In the genomic region with DNA sequence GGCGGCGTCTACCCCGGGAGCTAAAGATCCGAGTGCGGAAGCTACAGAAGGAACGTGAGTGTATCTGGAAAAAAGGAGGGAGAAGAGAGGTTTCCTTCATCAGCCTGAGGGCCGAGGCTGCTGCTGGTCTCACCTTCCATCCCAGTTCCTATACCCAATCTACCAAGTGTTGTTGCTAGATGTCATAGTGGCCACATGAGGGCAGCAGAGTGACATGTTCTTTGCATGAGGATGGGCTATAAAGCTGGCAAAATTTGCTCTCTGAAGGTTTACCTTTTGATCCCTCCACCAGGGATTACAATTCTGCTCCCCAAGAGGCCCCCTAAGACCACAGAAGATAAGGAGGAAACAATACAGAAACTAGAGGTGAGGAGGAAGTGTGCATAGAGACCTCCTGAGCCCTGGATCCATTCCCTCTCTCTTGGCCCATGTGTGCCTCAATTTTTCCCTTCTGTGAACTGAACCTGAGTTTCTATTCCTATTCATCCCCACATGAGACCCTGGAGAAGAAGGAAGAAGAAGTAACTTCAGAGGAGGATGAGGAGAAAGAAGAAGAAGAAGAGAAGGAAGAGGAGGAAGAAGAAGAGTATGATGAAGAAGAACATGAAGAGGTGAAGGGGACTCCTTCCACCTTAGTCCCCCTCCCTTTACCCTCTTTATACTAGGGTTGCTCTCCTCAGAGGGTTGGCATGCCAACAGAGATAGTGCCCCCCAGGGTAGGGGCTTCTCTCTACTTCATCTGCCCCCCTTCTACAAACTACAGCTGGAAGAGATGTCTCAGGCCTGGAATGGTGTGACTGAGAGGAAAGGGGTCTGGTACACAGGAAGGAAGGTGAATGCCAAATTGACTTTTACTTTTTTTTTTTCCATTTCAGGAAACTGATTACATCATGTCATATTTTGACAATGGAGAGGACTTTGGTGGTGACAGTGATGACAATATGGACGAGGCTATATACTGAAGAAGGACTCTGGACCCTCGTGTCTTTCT, we compare ENCODE assay signal across 8 cellular contexts. TPM values are rescaled to one million over a fixed set of nuclear protein-coding genes. Genes with fewer than 3 reads are reported as not detected.
A peak's percentile ranks its signal among the peaks of the same experiment; 100 is the strongest.
DNase-seq lines count a peak whose midpoint lies in the region; ATAC-seq and TF ChIP-seq lines count a peak whose summit lies in the region.

No MANE protein-coding gene starts in this region.

- H3K27me3 ChIP-seq in HUES6 (ENCODE audit: control insufficient read depth, insufficient read depth, low read length), result no peaks in the 10 kb centered on the region

- H3K4me1 Mint-ChIP-seq in activated CD8-positive, alpha-beta memory T cell treated with anti-CD3 and anti-CD28 coated beads, Interleukin-2, amount 10 ng/mL, durations not matched to agents 7 days and 5 days, result peaks cover 15% of the 10 kb centered on the region
- no peaks in the 10 kb centered on the region for H3K4me1 Mint-ChIP-seq in mesothelial cell of epicardium

- peak; percentile 89 for DNase-seq in DMS153 (lab: John Stamatoyannopoulos, UW)
- peak; percentile 59 for DNase-seq in NOMO-1 treated with dmso at 0.1 percent for 144 hours (lab: John Stamatoyannopoulos, UW; ENCODE audit: unreplicated experiment)
- peak; percentile 86 for DNase-seq in activated CD8-positive, alpha-beta memory T cell treated with anti-CD3 and anti-CD28 coated beads, Interleukin-2, amount 10 ng/mL, durations not matched to agents 7 days and 5 days
- DNase-seq in epidermal melanocyte (ENCODE audit: insufficient read length, low spot score), result peak; percentile 89
- DNase-seq in mesothelial cell of epicardium (ENCODE audit: low spot score in 2 of 2, unreplicated experiment in 2 of 2), result peak; percentile 46 to 66
- peak; percentile 31 to 79 (median 71) for DNase-seq in stimulated activated naive CD4-positive, alpha-beta T cell (lab: John Stamatoyannopoulos, UW)

- peaks cover 41% of the 10 kb centered on the region for H3K4me1 ChIP-seq in HUES6 (ENCODE audit: control insufficient read depth, insufficient read depth, low read length)

- H3K27ac ChIP-seq in HUES6 (ENCODE audit: low read depth, low read length), result peak overlapping the region; percentile 89; the same call in 1 of the 2 replicates

- peak; percentile 34 for ATAC-seq in activated CD8-positive, alpha-beta memory T cell treated with anti-CD3 and anti-CD28 coated beads, Interleukin-2, amount 10 ng/mL, durations not matched to agents 7 days and 5 days
- ATAC-seq in HG03135 (IDR thresholded peaks at IDR 0.05; ENCODE audit: unreplicated experiment), result no peak

- no peaks in the 10 kb centered on the region for H3K27me3 Mint-ChIP-seq in activated CD8-positive, alpha-beta memory T cell treated with anti-CD3 and anti-CD28 coated beads, Interleukin-2, amount 10 ng/mL, durations not matched to agents 7 days and 5 days
- no peaks in the 10 kb centered on the region for H3K27me3 Mint-ChIP-seq in mesothelial cell of epicardium (ENCODE audit: low read depth)

- CTCF ChIA-PET in activated CD8-positive, alpha-beta memory T cell treated with anti-CD3 and anti-CD28 coated beads, Interleukin-2, amount 10 ng/mL, durations not matched to agents 7 days and 5 days (lab: Charles Lee), result interaction anchor here (0.6 to 8.5 kb wide), 26 partner anchors 12 to 136 kb away, joined by 3 to 253 read pairs (median 9); a partner anchor contains a TSS

- peak overlapping the region; percentile 53; the same call in 1 of the 2 replicates for H3K4me3 ChIP-seq in HUES6 (ENCODE audit: low read depth, low read length)

- peaks cover 3% of the 10 kb centered on the region for H3K36me3 Mint-ChIP-seq in activated CD8-positive, alpha-beta memory T cell treated with anti-CD3 and anti-CD28 coated beads, Interleukin-2, amount 10 ng/mL, durations not matched to agents 7 days and 5 days
- H3K36me3 Mint-ChIP-seq in mesothelial cell of epicardium, result no peaks in the 10 kb centered on the region

- peak; percentile 79 for TF ChIP-seq CTCF in mesothelial cell of epicardium (IDR thresholded peaks at IDR 0.05; ENCODE audit: unreplicated experiment)

- no peak overlapping the region for H3K4me3 Mint-ChIP-seq in activated CD8-positive, alpha-beta memory T cell treated with anti-CD3 and anti-CD28 coated beads, Interleukin-2, amount 10 ng/mL, durations not matched to agents 7 days and 5 days
- peak overlapping the region; percentile 56 for H3K4me3 Mint-ChIP-seq in mesothelial cell of epicardium

- peak overlapping the region; percentile 90 for H3K9ac ChIP-seq in HUES6 (ENCODE audit: low read length)

- no peak overlapping the region for H3K27ac Mint-ChIP-seq in activated CD8-positive, alpha-beta memory T cell treated with anti-CD3 and anti-CD28 coated beads, Interleukin-2, amount 10 ng/mL, durations not matched to agents 7 days and 5 days
- H3K27ac Mint-ChIP-seq in mesothelial cell of epicardium, result no peak overlapping the region

- no peaks in the 10 kb centered on the region for H3K9me3 ChIP-seq in HUES6 (ENCODE audit: control insufficient read depth, insufficient read depth, low read depth, low read length)

- no peaks in the 10 kb centered on the region for H3K9me3 Mint-ChIP-seq in activated CD8-positive, alpha-beta memory T cell treated with anti-CD3 and anti-CD28 coated beads, Interleukin-2, amount 10 ng/mL, durations not matched to agents 7 days and 5 days (ENCODE audit: low read depth)
- no peaks in the 10 kb centered on the region for H3K9me3 Mint-ChIP-seq in mesothelial cell of epicardium

- no peaks in the 10 kb centered on the region for H3K36me3 ChIP-seq in HUES6 (ENCODE audit: control insufficient read depth, insufficient read depth, low read length)

RNA-seq across cellular contexts. Expression of a gene that starts 13.3 kb away (rescaled TPM):
- total RNA-seq in activated CD8-positive, alpha-beta memory T cell treated with anti-CD3 and anti-CD28 coated beads, Interleukin-2, amount 10 ng/mL, durations not matched to agents 7 days and 5 days, result 10 to 100 TPM; 23.5 to 29.1 TPM
- total RNA-seq in mesothelial cell of epicardium, result 14.4 to 16.4 TPM (median 14.7 TPM) in 3 replicates

RNA-seq across cellular contexts. Expression of a gene that starts 13.4 kb away (rescaled TPM):
- total RNA-seq in activated CD8-positive, alpha-beta memory T cell treated with anti-CD3 and anti-CD28 coated beads, Interleukin-2, amount 10 ng/mL, durations not matched to agents 7 days and 5 days, result 1 to 10 TPM; 3.8 to 4.6 TPM
- 0.86 to 1.9 TPM (median 0.94 TPM) in 3 replicates for total RNA-seq in mesothelial cell of epicardium

RNA-seq across cellular contexts. Expression of a gene that starts 18.6 kb away (rescaled TPM):
- total RNA-seq in activated CD8-positive, alpha-beta memory T cell treated with anti-CD3 and anti-CD28 coated beads, Interleukin-2, amount 10 ng/mL, durations not matched to agents 7 days and 5 days, result 100 to 1,000 TPM; 127 to 207 TPM
- total RNA-seq in mesothelial cell of epicardium, result 125 to 129 TPM (median 129 TPM) in 3 replicates

RNA-seq across cellular contexts. Expression of a gene that starts 20.0 kb away (rescaled TPM):
- total RNA-seq in activated CD8-positive, alpha-beta memory T cell treated with anti-CD3 and anti-CD28 coated beads, Interleukin-2, amount 10 ng/mL, durations not matched to agents 7 days and 5 days, result 10 to 100 TPM; 35.0 to 36.2 TPM
- 26.6 to 27.6 TPM (median 27.1 TPM) in 3 replicates for total RNA-seq in mesothelial cell of epicardium

RNA-seq across cellular contexts. Expression of a gene that starts 43.8 kb away (rescaled TPM):
- not detected for total RNA-seq in activated CD8-positive, alpha-beta memory T cell treated with anti-CD3 and anti-CD28 coated beads, Interleukin-2, amount 10 ng/mL, durations not matched to agents 7 days and 5 days
- not detected in 3 replicates for total RNA-seq in mesothelial cell of epicardium
